Comparison of ENCODE assay signal across 1 cellular context in genomic region chr4:7103599-7104365, GRCh38.
A peak's percentile ranks its signal among the peaks of the same experiment; 100 is the strongest.
TF ChIP-seq lines count a peak whose summit lies in the region.

No MANE protein-coding gene starts in this region.

TF ChIP-seq in HepG2, 621 proteins besides CTCF, POLR2A, EP300 and RAD21 (continued from another document and continues in another):
- TF ChIP-seq ZNF512 (CRISPR knock-in tag; IDR thresholded peaks at IDR 0.05) (no peak), KMT2A (CRISPR knock-in tag; IDR thresholded peaks at IDR 0.05) (no peak), FLYWCH1 (CRISPR knock-in tag; IDR thresholded peaks at IDR 0.05) (no peak), ZNF280D (CRISPR knock-in tag; IDR thresholded peaks at IDR 0.05) (no peak), ZKSCAN1 (IDR thresholded peaks at IDR 0.05; ENCODE audit: low read length) (no peak), PRDM4 (CRISPR knock-in tag; IDR thresholded peaks at IDR 0.05; ENCODE audit: borderline replicate concordance) (no peak), PITX1 (CRISPR knock-in tag; IDR thresholded peaks at IDR 0.05) (peak; percentile 31; the same call in 1 of the 2 replicates), E2F1 (CRISPR knock-in tag; IDR thresholded peaks at IDR 0.05) (no peak), BCL3 (CRISPR knock-in tag; IDR thresholded peaks at IDR 0.05) (no peak; the same call in 1 of the 2 replicates), TBP (CRISPR knock-in tag; IDR thresholded peaks at IDR 0.05) (no peak), ZNF674 (CRISPR knock-in tag; IDR thresholded peaks at IDR 0.05; ENCODE audit: low read depth) (no peak), ZNF451 (CRISPR knock-in tag; IDR thresholded peaks at IDR 0.05) (no peak), ZZZ3 (CRISPR knock-in tag; IDR thresholded peaks at IDR 0.05; ENCODE audit: borderline replicate concordance) (no peak), ZFY (CRISPR knock-in tag; IDR thresholded peaks at IDR 0.05) (no peak), ZNF224 (CRISPR knock-in tag; IDR thresholded peaks at IDR 0.05) (no peak), GTF3A (CRISPR knock-in tag; conservative IDR thresholded peaks at IDR 0.05) (no peak), NFE2 (CRISPR knock-in tag; IDR thresholded peaks at IDR 0.05) (no peak), NR0B2 (CRISPR knock-in tag; IDR thresholded peaks at IDR 0.05) (0 out of 2 replicates have a peak, but pooled peaks have one; percentile 48), TCF7 (IDR thresholded peaks at IDR 0.05; ENCODE audit: low read depth) (no peak), YEATS4 (CRISPR knock-in tag; IDR thresholded peaks at IDR 0.05; ENCODE audit: borderline replicate concordance) (peak; percentile 66), ZNF256 (CRISPR knock-in tag; conservative IDR thresholded peaks at IDR 0.05) (no peak), XBP1 (CRISPR knock-in tag; IDR thresholded peaks at IDR 0.05) (no peak), ZNF431 (CRISPR knock-in tag; IDR thresholded peaks at IDR 0.05; ENCODE audit: borderline replicate concordance, low read depth) (peak; percentile 74; the same call in 1 of the 2 replicates), GPN1 (CRISPR knock-in tag; IDR thresholded peaks at IDR 0.05; ENCODE audit: borderline replicate concordance) (no peak), ZNF775 (CRISPR knock-in tag; IDR thresholded peaks at IDR 0.05; ENCODE audit: borderline replicate concordance) (no peak), ZNF567 (CRISPR knock-in tag; IDR thresholded peaks at IDR 0.05; ENCODE audit: borderline replicate concordance) (peak; percentile 55; the same call in 1 of the 2 replicates), MBNL3 (CRISPR knock-in tag; conservative IDR thresholded peaks at IDR 0.05) (no peak), ARID3A (IDR thresholded peaks at IDR 0.05; ENCODE audit: low read depth, low read length) (no peak), KLF16 (CRISPR knock-in tag; IDR thresholded peaks at IDR 0.05) (peak in 1 of 2 experiments; percentile 50; a peak in 2 of 4 replicates), ZNF230 (CRISPR knock-in tag; IDR thresholded peaks at IDR 0.05) (peak; percentile 58; the same call in 1 of the 2 replicates), TFE3 (CRISPR knock-in tag; IDR thresholded peaks at IDR 0.05) (peak; percentile 37; the same call in 1 of the 2 replicates), ZFP62 (CRISPR knock-in tag; IDR thresholded peaks at IDR 0.05) (no peak), MEIS2 (CRISPR knock-in tag; IDR thresholded peaks at IDR 0.05) (no peak), HOXD1 (CRISPR knock-in tag; IDR thresholded peaks at IDR 0.05) (no peak), ZNF337 (CRISPR knock-in tag; IDR thresholded peaks at IDR 0.05; ENCODE audit: borderline replicate concordance, low read depth) (peak; percentile 85; the same call in 1 of the 2 replicates), ZNF557 (CRISPR knock-in tag; IDR thresholded peaks at IDR 0.05) (no peak), ZNF30 (CRISPR knock-in tag; IDR thresholded peaks at IDR 0.05) (no peak), CREBL2 (CRISPR knock-in tag; IDR thresholded peaks at IDR 0.05; ENCODE audit: borderline replicate concordance) (no peak), ZNF609 (CRISPR knock-in tag; IDR thresholded peaks at IDR 0.05; ENCODE audit: borderline replicate concordance) (no peak; the same call in 1 of the 2 replicates), MAX (IDR thresholded peaks at IDR 0.05) (peak; percentile 42), MTA1 (CRISPR knock-in tag; IDR thresholded peaks at IDR 0.05; ENCODE audit: borderline replicate concordance) (peak; percentile 85), ZNF747 (CRISPR knock-in tag; IDR thresholded peaks at IDR 0.05; ENCODE audit: borderline replicate concordance) (peak; percentile 64; the same call in 1 of the 2 replicates), ZNF670 (CRISPR knock-in tag; IDR thresholded peaks at IDR 0.05; ENCODE audit: borderline replicate concordance) (no peak), ZNF839 (CRISPR knock-in tag; IDR thresholded peaks at IDR 0.05; ENCODE audit: borderline replicate concordance) (no peak), ZSCAN12 (CRISPR knock-in tag; IDR thresholded peaks at IDR 0.05) (no peak), ZNF772 (CRISPR knock-in tag; IDR thresholded peaks at IDR 0.05) (peak; percentile 29; the same call in 1 of the 2 replicates), ZFP1 (CRISPR knock-in tag; IDR thresholded peaks at IDR 0.05) (no peak)
